Comparison of ENCODE assay signal across 1 cellular context in the genomic region with DNA sequence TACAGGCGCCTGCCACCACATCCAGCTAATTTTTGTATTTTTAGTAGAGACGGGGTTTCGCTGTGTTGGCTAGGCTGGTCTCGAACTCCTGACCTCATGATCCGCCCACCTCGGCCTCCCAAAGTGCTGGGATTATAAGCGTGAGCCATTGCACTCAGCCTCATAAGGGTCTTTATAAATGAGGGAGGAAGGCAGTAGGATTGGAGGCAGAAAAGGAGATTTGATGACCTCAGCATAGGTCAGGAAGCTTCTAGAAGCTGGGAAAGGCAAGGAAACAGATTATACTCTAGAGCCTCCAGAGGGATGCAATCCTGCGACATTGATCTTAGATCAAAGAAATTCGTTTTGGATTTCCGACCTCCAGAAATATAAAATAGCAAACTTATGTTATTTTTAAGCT. TPM values are rescaled to one million over a fixed set of nuclear protein-coding genes. Genes with fewer than 3 reads are reported as not detected.
"Had no signal": no experiment of that assay in that cellular context is flagged by ENCODE, and none has a peak within 500 bp of the region (broad histone marks: within the 10 kb centered on the region; RNA-seq: fewer than 3 reads in every experiment).

No MANE protein-coding gene starts in this region.

RNA-seq across cellular contexts. Expression of a gene that starts 1.4 kb away (rescaled TPM):
- total RNA-seq: ascending aorta had no signal
